8 cellular contexts compared by ENCODE assay signal in genomic region chr19:16283103-16283469, GRCh38. TPM values are rescaled to one million over a fixed set of nuclear protein-coding genes. Genes with fewer than 3 reads are reported as not detected.
DNase-seq lines count a peak whose midpoint lies in the region; ATAC-seq and TF ChIP-seq lines count a peak whose summit lies in the region.

No MANE protein-coding gene starts in this region.

- H3K4me3 ChIP-seq in ACC112 (ENCODE audit: low read depth, low read length), result peak overlapping the region; percentile 70
- H3K4me3 ChIP-seq in OCI-LY3 (ENCODE audit: low read length), result no peak overlapping the region
- peak overlapping the region; percentile 34 to 46 (median 44) for H3K4me3 ChIP-seq in esophagus muscularis mucosa
- peak overlapping the region; percentile 47 to 59 for H3K4me3 ChIP-seq in neutrophil (ENCODE audit: low read depth in 1 of 2, low read length in 1 of 2)

- no peaks in the 10 kb centered on the region; the same call in 1 of the 2 replicates for H4K20me1 ChIP-seq in OCI-LY3 (ENCODE audit: insufficient read depth, low read length)

- H3K9ac ChIP-seq in OCI-LY3 (ENCODE audit: low read length), result no peak overlapping the region

- no peak for TF ChIP-seq CTCF in OCI-LY3 (IDR thresholded peaks at IDR 0.05; ENCODE audit: low read depth, low read length)
- TF ChIP-seq CTCF in esophagus muscularis mucosa (IDR thresholded peaks at IDR 0.05), result no peak
- no peak for TF ChIP-seq CTCF in neutrophil (IDR thresholded peaks at IDR 0.05)

- H3K4me1 ChIP-seq in ACC112 (ENCODE audit: control insufficient read depth, insufficient read depth, low read length, unreplicated experiment) (peaks cover 11% of the 10 kb centered on the region), OCI-LY3 (ENCODE audit: low read length) (peaks cover 5% of the 10 kb centered on the region), esophagus muscularis mucosa (peaks cover 59 to 86% (median 71%) of the 10 kb centered on the region in 4 donors), neutrophil (ENCODE audit: control insufficient read depth in 1 of 2, insufficient read depth in 1 of 2, low read depth in 1 of 2, low read length in 1 of 2) (peaks cover 37 to 41% of the 10 kb centered on the region in 2 experiments)

- H3K4me2 ChIP-seq in OCI-LY3 (ENCODE audit: low read length), result peak overlapping the region; percentile 45; the same call in 1 of the 2 replicates

- WGBS in esophagus muscularis mucosa, result 11% methylated on average over 3 of the region's 3 CpGs

- 0 out of 2 replicates have a peak, but pooled peaks cover 4% of the 10 kb centered on the region for H3K27me3 ChIP-seq in ACC112 (ENCODE audit: insufficient read depth, low read length)
- H3K27me3 ChIP-seq in OCI-LY3 (ENCODE audit: low read depth, low read length), result peaks cover 75% of the 10 kb centered on the region
- H3K27me3 ChIP-seq in esophagus muscularis mucosa, result no peaks in the 10 kb centered on the region
- peaks cover 12% of the 10 kb centered on the region for H3K27me3 ChIP-seq in neutrophil

- no peak for ATAC-seq in HG03095 (IDR thresholded peaks at IDR 0.05; ENCODE audit: unreplicated experiment)

- TF ChIP-seq EP300 in esophagus muscularis mucosa (IDR thresholded peaks at IDR 0.05), result no peak

- no peaks in the 10 kb centered on the region for H3K36me3 ChIP-seq in ACC112 (ENCODE audit: insufficient read depth, low read length)
- no peaks in the 10 kb centered on the region for H3K36me3 ChIP-seq in OCI-LY3 (replicated peaks; ENCODE audit: low read depth, low read length)
- no peaks in the 10 kb centered on the region for H3K36me3 ChIP-seq in esophagus muscularis mucosa
- no peaks in the 10 kb centered on the region for H3K36me3 ChIP-seq in neutrophil

- no peak for TF ChIP-seq POLR2A in esophagus muscularis mucosa (IDR thresholded peaks at IDR 0.05; ENCODE audit: low read depth)

- peak overlapping the region; percentile 84 for H3K27ac ChIP-seq in ACC112 (ENCODE audit: low read depth, low read length)
- no peak overlapping the region for H3K27ac ChIP-seq in OCI-LY3 (ENCODE audit: low read length)
- H3K27ac ChIP-seq in esophagus muscularis mucosa (replicated peaks in 1 of 4), result peak overlapping the region; percentile 94 to 98 (median 98)
- peak overlapping the region; percentile 80 for H3K27ac ChIP-seq in neutrophil

- DNase-seq in esophagus muscularis mucosa (ENCODE audit: extremely low spot score) (no peak), H4 (ENCODE audit: low spot score) (no peak), NCI-H2107 treated with DMSO at 0.1 percent for 48 hours (lab: John Stamatoyannopoulos, UW; ENCODE audit: unreplicated experiment) (no peak), NCI-H1092 (lab: John Stamatoyannopoulos, UW) (no peak)

- H3K79me2 ChIP-seq in ACC112 (ENCODE audit: control insufficient read depth, insufficient read depth, low read length, unreplicated experiment) (no peaks in the 10 kb centered on the region), OCI-LY3 (ENCODE audit: low read length) (no peaks in the 10 kb centered on the region)

- H2AFZ ChIP-seq in ACC112 (ENCODE audit: low read length, unreplicated experiment), result peak overlapping the region; percentile 99
- no peak overlapping the region for H2AFZ ChIP-seq in OCI-LY3 (ENCODE audit: low read depth, low read length)

- intact Hi-C loops in esophagus muscularis mucosa (cut with DNase I), result loop anchor here (5.0 kb wide), 1 partner anchor 44 kb away; no protein-coding TSS in a partner anchor

- H3K9me3 ChIP-seq in OCI-LY3 (ENCODE audit: insufficient read depth, low read length) (no peaks in the 10 kb centered on the region), esophagus muscularis mucosa (no peaks in the 10 kb centered on the region), neutrophil (no peaks in the 10 kb centered on the region)

RNA-seq across cellular contexts. Expression of gene KLF2, which starts 41.5 kb away (rescaled TPM):
- 10 to 100 TPM; 64.9 to 74.1 (median 68.5) TPM for total RNA-seq in esophagus muscularis mucosa
- total RNA-seq in H4 (2014; rRNA removed; shearing (Covaris generic)), result 0.23 and 1.1 TPM in 2 replicates

Comparison
In these comparisons a context has a peak if more than half of its experiments do, and no peak if none do; other contexts are left out.
1. RNA of gene KLF2, which starts 41.5 kb away (total RNA-seq): 64.9 to 74.1 TPM in esophagus muscularis mucosa; 0.23 to 1.1 TPM in H4; every median in the first group is over 10 times any median in the second.